ENCODE assay signal across 1 cellular context in the genomic region with DNA sequence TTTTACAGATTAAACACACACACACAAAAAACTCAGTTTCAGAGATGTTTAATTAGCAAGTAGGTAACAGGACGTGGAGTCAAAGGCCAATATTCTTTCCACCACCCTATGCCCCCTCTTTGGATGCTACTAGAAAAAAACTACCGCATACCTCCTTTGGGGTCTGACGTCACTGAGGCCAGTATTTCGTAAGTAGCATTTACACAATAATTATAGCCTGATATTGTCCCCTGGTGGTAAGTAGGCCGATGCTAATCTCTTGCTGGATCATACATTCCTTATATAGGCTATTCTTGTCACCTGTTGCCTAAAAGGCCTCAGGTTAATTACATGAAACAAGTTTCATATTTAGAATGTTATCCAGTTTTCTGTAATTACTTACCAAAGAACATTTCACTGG.
TF ChIP-seq lines count a peak whose summit lies in the region.

No MANE protein-coding gene starts in this region.

TF ChIP-seq in H1, 55 proteins besides CTCF, POLR2A, EP300 and RAD21:
- TF ChIP-seq CEBPB (IDR thresholded peaks at IDR 0.05; ENCODE audit: low read depth, low read length), result peak; percentile 66
- TF ChIP-seq POLR2AphosphoS5 (IDR thresholded peaks at IDR 0.05; ENCODE audit: low read depth, low read length), result no peak
- no peak for TF ChIP-seq EZH2 (IDR thresholded peaks at IDR 0.05; ENCODE audit: low read depth, low read length, severe bottlenecking)
- TF ChIP-seq CREB1 (IDR thresholded peaks at IDR 0.05), result 0 out of 2 replicates have a peak, but pooled peaks have one; percentile 15
- no peak for TF ChIP-seq POU5F1 (IDR thresholded peaks at IDR 0.05; ENCODE audit: low read depth, low read length)
TF ChIP-seq in H1: peak in this region for 2.
